In the genomic region with DNA sequence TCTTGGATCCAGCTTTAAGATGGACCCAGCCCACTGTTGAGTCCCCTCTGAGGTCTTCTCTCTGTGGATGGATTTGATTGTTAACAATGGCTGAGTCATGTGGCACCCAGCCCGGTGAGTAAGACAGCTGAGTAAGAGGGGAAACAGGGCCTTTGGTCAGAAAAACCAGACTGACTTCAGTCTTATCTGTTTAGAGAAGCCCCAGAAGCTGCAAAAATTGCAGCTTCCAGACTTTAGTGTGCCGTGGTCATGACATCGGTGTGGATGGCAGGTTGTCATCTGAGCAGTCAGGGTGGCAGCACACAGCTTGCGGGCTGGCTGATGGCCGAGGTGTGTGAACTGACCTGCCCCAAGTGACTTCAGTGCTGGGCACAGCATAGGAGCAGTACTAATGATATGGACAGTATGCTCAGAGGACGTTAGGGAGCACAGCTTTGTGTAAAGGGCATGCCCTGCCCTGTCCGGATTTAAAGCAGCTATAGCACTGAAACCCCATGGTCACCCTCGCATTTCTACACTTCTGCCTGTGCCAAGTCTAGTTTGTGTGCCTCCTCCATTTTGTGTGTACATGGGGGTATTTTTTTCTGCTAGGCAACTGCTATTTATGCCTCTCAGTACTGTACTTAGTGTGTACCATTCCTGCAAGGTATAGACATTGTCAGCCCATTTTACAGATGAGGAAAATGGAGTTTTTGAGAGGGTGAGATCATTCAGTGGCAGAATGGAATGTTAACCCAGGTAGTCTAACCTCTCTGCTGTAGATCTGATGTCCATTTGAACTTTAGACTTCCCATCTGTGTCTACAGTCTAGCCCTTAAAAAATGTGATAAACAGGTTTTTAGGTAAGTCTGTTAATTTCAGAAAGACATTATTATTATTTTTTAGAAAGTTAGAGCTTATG, we compare ENCODE assay signal across 1 cellular context.
TF ChIP-seq lines count a peak whose summit lies in the region.

No MANE protein-coding gene starts in this region.

TF ChIP-seq in K562, 482 proteins besides CTCF, POLR2A, EP300 and RAD21 (continued from another document and continues in another):
- TF ChIP-seq, protein P1, sequence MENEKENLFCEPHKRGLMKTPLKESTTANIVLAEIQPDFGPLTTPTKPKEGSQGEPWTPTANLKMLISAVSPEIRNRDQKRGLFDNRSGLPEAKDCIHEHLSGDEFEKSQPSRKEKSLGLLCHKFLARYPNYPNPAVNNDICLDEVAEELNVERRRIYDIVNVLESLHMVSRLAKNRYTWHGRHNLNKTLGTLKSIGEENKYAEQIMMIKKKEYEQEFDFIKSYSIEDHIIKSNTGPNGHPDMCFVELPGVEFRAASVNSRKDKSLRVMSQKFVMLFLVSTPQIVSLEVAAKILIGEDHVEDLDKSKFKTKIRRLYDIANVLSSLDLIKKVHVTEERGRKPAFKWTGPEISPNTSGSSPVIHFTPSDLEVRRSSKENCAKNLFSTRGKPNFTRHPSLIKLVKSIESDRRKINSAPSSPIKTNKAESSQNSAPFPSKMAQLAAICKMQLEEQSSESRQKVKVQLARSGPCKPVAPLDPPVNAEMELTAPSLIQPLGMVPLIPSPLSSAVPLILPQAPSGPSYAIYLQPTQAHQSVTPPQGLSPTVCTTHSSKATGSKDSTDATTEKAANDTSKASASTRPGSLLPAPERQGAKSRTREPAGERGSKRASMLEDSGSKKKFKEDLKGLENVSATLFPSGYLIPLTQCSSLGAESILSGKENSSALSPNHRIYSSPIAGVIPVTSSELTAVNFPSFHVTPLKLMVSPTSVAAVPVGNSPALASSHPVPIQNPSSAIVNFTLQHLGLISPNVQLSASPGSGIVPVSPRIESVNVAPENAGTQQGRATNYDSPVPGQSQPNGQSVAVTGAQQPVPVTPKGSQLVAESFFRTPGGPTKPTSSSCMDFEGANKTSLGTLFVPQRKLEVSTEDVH (IDR thresholded peaks at IDR 0.05; ENCODE audit: low read depth, partially characterized antibody), result no peak
- TF ChIP-seq ZNF280B (CRISPR knock-in tag; IDR thresholded peaks at IDR 0.05), result no peak
- TF ChIP-seq FIP1L1 (IDR thresholded peaks at IDR 0.05; ENCODE audit: low read depth, low read length, poor library complexity, severe bottlenecking), result no peak
- no peak for TF ChIP-seq NEUROD1 (IDR thresholded peaks at IDR 0.05; ENCODE audit: borderline replicate concordance, low read depth, low read length, partially characterized antibody)
- no peak for TF ChIP-seq MYC (IDR thresholded peaks at IDR 0.05; ENCODE audit: low read depth, low read length)
- TF ChIP-seq MYC (CRISPR knock-in tag; IDR thresholded peaks at IDR 0.05; ENCODE audit: borderline replicate concordance, low read depth), result no peak
- TF ChIP-seq ZNF407 (IDR thresholded peaks at IDR 0.05; ENCODE audit: low read depth), result no peak
- TF ChIP-seq ZNF133 (CRISPR knock-in tag; IDR thresholded peaks at IDR 0.05), result no peak
- TF ChIP-seq ZNF282 (CRISPR knock-in tag; IDR thresholded peaks at IDR 0.05), result no peak
- no peak for TF ChIP-seq ZNF586 (CRISPR knock-in tag; conservative IDR thresholded peaks at IDR 0.05)
- no peak for TF ChIP-seq SREBF1 (IDR thresholded peaks at IDR 0.05; ENCODE audit: borderline replicate concordance, low read depth, low read length)
- TF ChIP-seq MTA1 (IDR thresholded peaks at IDR 0.05; ENCODE audit: borderline replicate concordance), result no peak
- TF ChIP-seq CREBBP (IDR thresholded peaks at IDR 0.05; ENCODE audit: low read depth, low read length), result no peak
- TF ChIP-seq CBFA2T3 (IDR thresholded peaks at IDR 0.05), result peak; percentile 63
- TF ChIP-seq ZNF79 (CRISPR knock-in tag; IDR thresholded peaks at IDR 0.05; ENCODE audit: low read depth), result no peak
- no peak for TF ChIP-seq OTX1 (CRISPR knock-in tag; IDR thresholded peaks at IDR 0.05)
- no peak for TF ChIP-seq ZNF644 (tag; IDR thresholded peaks at IDR 0.05; ENCODE audit: low read depth)
- no peak for TF ChIP-seq SETDB1 (IDR thresholded peaks at IDR 0.05; ENCODE audit: low read length)
- TF ChIP-seq TAF1 (IDR thresholded peaks at IDR 0.05; ENCODE audit: control insufficient read depth, extremely low read depth, insufficient read depth, low read length, severe bottlenecking), result no peak
- no peak; the same call in 1 of the 2 replicates for TF ChIP-seq TEAD4 (IDR thresholded peaks at IDR 0.05; ENCODE audit: low read length)
- TF ChIP-seq TEAD4 (CRISPR knock-in tag; IDR thresholded peaks at IDR 0.05; ENCODE audit: borderline replicate concordance), result no peak
- no peak for TF ChIP-seq BDP1 (IDR thresholded peaks at IDR 0.05; ENCODE audit: insufficient read depth, insufficient read length)
- TF ChIP-seq ZC3H4 (CRISPR knock-in tag; IDR thresholded peaks at IDR 0.05; ENCODE audit: borderline replicate concordance), result no peak
- TF ChIP-seq ZNF143 (CRISPR knock-in tag; IDR thresholded peaks at IDR 0.05), result no peak
- TF ChIP-seq ZNF232 (CRISPR knock-in tag; IDR thresholded peaks at IDR 0.05), result no peak
- no peak for TF ChIP-seq ZNF224 (CRISPR knock-in tag; IDR thresholded peaks at IDR 0.05)
- no peak for TF ChIP-seq SRSF3 (IDR thresholded peaks at IDR 0.05; ENCODE audit: insufficient read depth, low read length)
- TF ChIP-seq NFRKB (IDR thresholded peaks at IDR 0.05; ENCODE audit: low read depth), result no peak
- no peak for TF ChIP-seq NKRF (IDR thresholded peaks at IDR 0.05; ENCODE audit: borderline replicate concordance)
- TF ChIP-seq ZNF639 (CRISPR knock-in tag; conservative IDR thresholded peaks at IDR 0.05 in 1 of 2, IDR thresholded peaks at IDR 0.05 in 1 of 2), result peak in 1 of 2 experiments; percentile 31; a peak in 1 of 4 replicates
- no peak for TF ChIP-seq CEBPZ (IDR thresholded peaks at IDR 0.05; ENCODE audit: borderline replicate concordance, low read depth, low read length)
- no peak for TF ChIP-seq RBM15 (IDR thresholded peaks at IDR 0.05; ENCODE audit: insufficient read depth, low read length)
- no peak for TF ChIP-seq SAFB (IDR thresholded peaks at IDR 0.05; ENCODE audit: borderline replicate concordance, low read depth, low read length)
- TF ChIP-seq ZNF785 (CRISPR knock-in tag; IDR thresholded peaks at IDR 0.05), result no peak
